In the genomic region with DNA sequence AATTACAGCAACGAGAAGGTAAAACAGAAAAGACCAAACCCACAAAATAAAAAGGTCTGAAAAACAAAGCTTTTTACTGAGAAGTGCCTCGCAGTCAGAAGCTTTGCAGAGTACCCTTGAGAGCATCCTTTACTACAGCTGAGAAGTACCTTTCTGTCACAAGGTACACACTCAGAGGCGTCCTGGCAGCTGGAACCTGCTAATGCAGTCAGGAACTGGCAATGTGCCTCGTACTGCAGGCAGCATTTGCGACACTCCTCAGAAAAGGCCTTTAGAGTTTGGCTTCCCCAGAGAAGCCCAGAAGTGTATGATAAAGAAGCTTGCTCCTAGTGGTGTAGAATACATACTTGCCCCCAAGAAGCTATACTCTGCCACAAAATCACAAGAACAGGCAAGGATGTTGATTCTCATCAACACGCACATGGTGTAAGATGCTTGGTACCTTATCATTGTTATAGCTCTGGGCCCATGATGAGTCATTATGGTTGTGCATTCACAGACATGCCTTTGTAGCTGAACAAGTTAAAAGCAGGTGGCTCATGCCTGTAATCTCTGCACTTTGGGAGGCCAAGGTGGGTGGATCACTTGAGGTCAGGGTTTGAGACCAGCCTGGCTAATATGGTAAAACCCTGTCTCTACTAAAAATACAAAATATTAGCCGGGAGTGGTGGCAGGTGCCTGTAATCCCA, we compare ENCODE assay signal across 11 cellular contexts. TPM values are rescaled to one million over a fixed set of nuclear protein-coding genes. Genes with fewer than 3 reads are reported as not detected.
A peak's percentile ranks its signal among the peaks of the same experiment; 100 is the strongest.
DNase-seq lines count a peak whose midpoint lies in the region; ATAC-seq and TF ChIP-seq lines count a peak whose summit lies in the region.
"Had no signal": no experiment of that assay in that cellular context is flagged by ENCODE, and none has a peak within 500 bp of the region (broad histone marks: within the 10 kb centered on the region; RNA-seq: fewer than 3 reads in every experiment).

No MANE protein-coding gene starts in this region.

- H3K27ac Mint-ChIP-seq in activated CD4-positive, alpha-beta T cell treated with anti-CD3 and anti-CD28 coated beads, Interleukin-2, amount 10 ng/mL, durations not matched to agents 7 days and 5 days, result no peak overlapping the region
- H3K27ac Mint-ChIP-seq in stimulated activated naive B cell treated with anti-CD40 and anti-IgM and Interleukin-4, amounts not matched to agents 10 μg/mL and 1 μg/mL and 100 μg/mL, for 72 hours, result no peak overlapping the region

- H3K4me3 Mint-ChIP-seq in activated CD4-positive, alpha-beta T cell treated with anti-CD3 and anti-CD28 coated beads, Interleukin-2, amount 10 ng/mL, durations not matched to agents 7 days and 5 days, result peak overlapping the region; percentile 98
- H3K4me3 Mint-ChIP-seq in stimulated activated naive B cell treated with anti-CD40 and anti-IgM and Interleukin-4, amounts not matched to agents 10 μg/mL and 1 μg/mL and 100 μg/mL, for 72 hours, result peak overlapping the region; percentile 96 to 97

- peaks cover 20% of the 10 kb centered on the region for H3K4me1 ChIP-seq in PC-9 (replicated peaks; ENCODE audit: insufficient read depth)

- intact Hi-C loops in PC-9 (cut with micrococcal nuclease; ENCODE audit: unreplicated experiment), result loop anchor here (2.0 kb wide), 1 partner anchor 63 kb away; the partner anchor contains the start of gene IDI1

- no peaks in the 10 kb centered on the region for H3K9me2 ChIP-seq in PC-9 (ENCODE audit: insufficient read depth)

- no peaks in the 10 kb centered on the region for H3K27me3 ChIP-seq in PC-9 (ENCODE audit: insufficient read depth, low read depth)

- H3K79me2 ChIP-seq in PC-9 (ENCODE audit: low read depth), result peaks cover 42% of the 10 kb centered on the region

- peaks cover 9% of the 10 kb centered on the region; the same call in 1 of the 2 replicates for H3F3A ChIP-seq in PC-9 (ENCODE audit: insufficient read depth, low read depth)

- peaks cover 27% of the 10 kb centered on the region for H4K20me1 ChIP-seq in PC-9 (ENCODE audit: insufficient read depth)

- peaks cover under 1% of the 10 kb centered on the region; the same call in 1 of the 2 replicates for H3K9me3 ChIP-seq in PC-9 (ENCODE audit: insufficient read depth, low read depth)

- ATAC-seq in esophagus mucosa (peak; percentile 72), HG03342 (IDR thresholded peaks at IDR 0.05; ENCODE audit: unreplicated experiment) (no peak), GM19467 (IDR thresholded peaks at IDR 0.05; ENCODE audit: unreplicated experiment) (no peak), HG03175 (IDR thresholded peaks at IDR 0.05; ENCODE audit: unreplicated experiment) (no peak)
- ATAC-seq in stimulated activated naive B cell treated with anti-CD40 and anti-IgM and Interleukin-4, amounts not matched to agents 10 μg/mL and 1 μg/mL and 100 μg/mL, for 72 hours (replicated peaks), result no peak

- 0 out of 2 replicates have a peak, but pooled peaks cover 4% of the 10 kb centered on the region for H3K36me3 ChIP-seq in PC-9 (ENCODE audit: low read depth)

- H3K4me3 ChIP-seq in PC-9, result no peak overlapping the region

- no peak overlapping the region; the same call in 1 of the 2 replicates for H3K4me2 ChIP-seq in PC-9

- H3K27ac ChIP-seq in PC-9, result no peak overlapping the region

- CTCF ChIA-PET in activated CD4-positive, alpha-beta T cell treated with anti-CD3 and anti-CD28 coated beads, Interleukin-2, amount 10 ng/mL, durations not matched to agents 7 days and 5 days (lab: Charles Lee), result interaction anchor here (1.0 to 1.6 kb wide), 5 partner anchors 12 to 35 kb away, joined by 3 to 6 read pairs (median 3); no protein-coding TSS in a partner anchor
- CTCF ChIA-PET in PC-9 (lab: Charles Lee), result no interaction called here

- H3K27me3 Mint-ChIP-seq in activated CD4-positive, alpha-beta T cell treated with anti-CD3 and anti-CD28 coated beads, Interleukin-2, amount 10 ng/mL, durations not matched to agents 7 days and 5 days, result no peaks in the 10 kb centered on the region
- no peaks in the 10 kb centered on the region for H3K27me3 Mint-ChIP-seq in stimulated activated naive B cell treated with anti-CD40 and anti-IgM and Interleukin-4, amounts not matched to agents 10 μg/mL and 1 μg/mL and 100 μg/mL, for 72 hours

- no peak overlapping the region for H2AFZ ChIP-seq in PC-9

- DNase-seq in activated CD4-positive, alpha-beta T cell treated with anti-CD3 and anti-CD28 coated beads, Interleukin-2, amount 10 ng/mL, durations not matched to agents 7 days and 5 days, result no peak
- DNase-seq in activated CD4-positive, alpha-beta T cell treated with anti-CD3 and anti-CD28 coated beads for 1 hour, result no peak
- DNase-seq in PC-9, result peak; percentile 26 to 51
- no peak for DNase-seq in stimulated activated naive B cell treated with anti-CD40 and anti-IgM and Interleukin-4, amounts not matched to agents 10 μg/mL and 1 μg/mL and 100 μg/mL, for 72 hours
- DNase-seq: C1 segment of cervical spinal cord had no signal

- H3K9me3 Mint-ChIP-seq in activated CD4-positive, alpha-beta T cell treated with anti-CD3 and anti-CD28 coated beads, Interleukin-2, amount 10 ng/mL, durations not matched to agents 7 days and 5 days, result no peaks in the 10 kb centered on the region
- peaks cover 0 to under 1% of the 10 kb centered on the region in 2 donors for H3K9me3 Mint-ChIP-seq in stimulated activated naive B cell treated with anti-CD40 and anti-IgM and Interleukin-4, amounts not matched to agents 10 μg/mL and 1 μg/mL and 100 μg/mL, for 72 hours

- BruUV-seq in PC-9 (replicated peaks; lab: Mats Ljungman, UMichigan), result no TSS peak

- no peak for TF ChIP-seq CTCF in PC-9 (conservative IDR thresholded peaks at IDR 0.05)

- peaks cover 38% of the 10 kb centered on the region for H3K4me1 Mint-ChIP-seq in activated CD4-positive, alpha-beta T cell treated with anti-CD3 and anti-CD28 coated beads, Interleukin-2, amount 10 ng/mL, durations not matched to agents 7 days and 5 days
- peaks cover 23 to 35% of the 10 kb centered on the region in 2 donors for H3K4me1 Mint-ChIP-seq in stimulated activated naive B cell treated with anti-CD40 and anti-IgM and Interleukin-4, amounts not matched to agents 10 μg/mL and 1 μg/mL and 100 μg/mL, for 72 hours

- POLR2A ChIA-PET in activated CD4-positive, alpha-beta T cell treated with anti-CD3 and anti-CD28 coated beads, Interleukin-2, amount 10 ng/mL, durations not matched to agents 7 days and 5 days (lab: Charles Lee), result interaction anchor here (0.7 kb wide), 2 partner anchors 18 to 63 kb away, joined by 3 read pairs; partner anchors contain the start of gene IDI1
- POLR2A ChIA-PET in PC-9 (lab: Charles Lee; ENCODE audit: unreplicated experiment), result interaction anchor here (0.6 to 0.7 kb wide), 2 partner anchors 42 to 440 kb away, joined by 3 to 5 read pairs; no protein-coding TSS in a partner anchor

- H3K36me3 Mint-ChIP-seq in activated CD4-positive, alpha-beta T cell treated with anti-CD3 and anti-CD28 coated beads, Interleukin-2, amount 10 ng/mL, durations not matched to agents 7 days and 5 days (ENCODE audit: low read depth), result peaks cover 11% of the 10 kb centered on the region
- H3K36me3 Mint-ChIP-seq in stimulated activated naive B cell treated with anti-CD40 and anti-IgM and Interleukin-4, amounts not matched to agents 10 μg/mL and 1 μg/mL and 100 μg/mL, for 72 hours, result peaks cover 23 to 27% of the 10 kb centered on the region in 2 donors

RNA-seq across cellular contexts. Expression of gene GTPBP4, which starts 2.0 kb away (rescaled TPM):
- 10 to 100 TPM; 53.2 to 63.2 TPM for total RNA-seq in activated CD4-positive, alpha-beta T cell treated with anti-CD3 and anti-CD28 coated beads, Interleukin-2, amount 10 ng/mL, durations not matched to agents 7 days and 5 days
- 62.5 and 74.1 TPM in 2 replicates for total RNA-seq in PC-9 (2021)
- total RNA-seq in esophagus mucosa, result 29.6 TPM

RNA-seq across cellular contexts. Expression of gene IDI2, which starts 39.4 kb away (rescaled TPM):
- not detected for total RNA-seq in activated CD4-positive, alpha-beta T cell treated with anti-CD3 and anti-CD28 coated beads, Interleukin-2, amount 10 ng/mL, durations not matched to agents 7 days and 5 days
- not detected in 2 replicates for total RNA-seq in PC-9 (2021)
- not detected for total RNA-seq in esophagus mucosa
- total RNA-seq: aorta, lung microvascular endothelial cell had no signal

RNA-seq across cellular contexts. Expression of gene LARP4B, which starts 54.8 kb away (rescaled TPM):
- total RNA-seq in activated CD4-positive, alpha-beta T cell treated with anti-CD3 and anti-CD28 coated beads, Interleukin-2, amount 10 ng/mL, durations not matched to agents 7 days and 5 days, result 100 to 1,000 TPM in 1 of 2 experiments, 10 to 100 TPM in 1; 86.1 to 101 TPM
- total RNA-seq in PC-9 (2021) (93.4 and 109 TPM in 2 replicates), esophagus mucosa (78.9 TPM)

Comparison
In these comparisons a context has a peak if more than half of its experiments do, and no peak if none do; other contexts are left out.
1. DNase-seq: peak in PC-9 (2 of 2); none in activated CD4-positive, alpha-beta T cell treated with anti-CD3 and anti-CD28 coated beads, Interleukin-2, amount 10 ng/mL, durations not matched to agents 7 days and 5 days (single experiment), activated CD4-positive, alpha-beta T cell treated with anti-CD3 and anti-CD28 coated beads for 1 hour (single experiment) and stimulated activated naive B cell treated with anti-CD40 and anti-IgM and Interleukin-4, amounts not matched to agents 10 μg/mL and 1 μg/mL and 100 μg/mL, for 72 hours (single experiment).